23 cellular contexts compared by ENCODE assay signal in the genomic region with DNA sequence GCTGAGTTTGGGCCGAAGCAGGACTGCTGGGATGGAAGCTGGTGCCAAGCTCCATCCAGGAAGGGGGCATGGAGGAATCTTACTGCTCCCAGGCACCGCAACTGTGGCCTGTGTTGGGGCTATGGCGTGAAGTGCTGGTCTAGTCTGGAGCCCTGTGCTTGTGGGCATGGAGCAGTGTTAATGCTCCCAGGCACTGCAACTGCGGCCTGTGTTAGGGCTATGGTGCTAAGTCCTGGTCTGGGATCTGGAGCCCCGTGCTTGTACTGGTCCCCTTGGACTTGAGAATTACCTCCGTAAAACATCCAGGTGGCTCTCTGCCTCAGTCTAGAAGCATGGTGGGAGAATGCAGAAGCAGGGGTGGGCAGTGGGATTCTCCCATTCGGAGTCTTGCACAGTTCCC.
DNase-seq lines count a peak whose midpoint lies in the region; ATAC-seq, FAIRE-seq and TF ChIP-seq lines count a peak whose summit lies in the region.
"Had no signal": no experiment of that assay in that cellular context is flagged by ENCODE, and none has a peak within 500 bp of the region (broad histone marks: within the 10 kb centered on the region; RNA-seq: fewer than 3 reads in every experiment).

No MANE protein-coding gene starts in this region.

- no peaks in the 10 kb centered on the region for H3K9me3 ChIP-seq in H1 (ENCODE audit: insufficient read depth in 2 of 2, low read depth in 1 of 2, low read length in 1 of 2)
- H3K9me3 ChIP-seq in lower lobe of right lung, result no peaks in the 10 kb centered on the region
- H3K9me3 ChIP-seq in upper lobe of right lung, result no peaks in the 10 kb centered on the region
- H3K9me3 ChIP-seq in osteoblast (ENCODE audit: low read depth, low read length), result no peaks in the 10 kb centered on the region
- H3K9me3 ChIP-seq: A549 had no signal

- H3K27me3 ChIP-seq in H1 (replicated peaks in 1 of 4; ENCODE audit: control insufficient read depth in 3 of 4, extremely low read depth in 1 of 4, insufficient read depth in 3 of 4, low read length in 3 of 4) (no peaks in the 10 kb centered on the region), lower lobe of right lung (ENCODE audit: low read depth) (no peaks in the 10 kb centered on the region), upper lobe of right lung (no peaks in the 10 kb centered on the region), osteoblast (ENCODE audit: insufficient read depth, low read length) (no peaks in the 10 kb centered on the region)
- H3K27me3 ChIP-seq: BLaER1 treated with 17β-estradiol and CSF1 and Interleukin-3, amounts not matched to agents 10 nM and 100 nM had no signal

- no peak for FAIRE-seq in H1 (lab: Jason Lieb, UNC)
- FAIRE-seq: A549, GM12878, GM12892, GM18507 had no signal

- POLR2A ChIA-PET in H1 (lab: Charles Lee; ENCODE audit: partially characterized antibody), result no interaction called here

- no peaks in the 10 kb centered on the region for H3K23me2 ChIP-seq in H1 (ENCODE audit: low read depth, low read length)

- H4K20me1 ChIP-seq in H1 (replicated peaks in 1 of 2; ENCODE audit: control insufficient read depth in 1 of 2, insufficient read depth in 2 of 2, low read length in 2 of 2) (no peaks in the 10 kb centered on the region), osteoblast (ENCODE audit: insufficient read depth, low read length) (no peaks in the 10 kb centered on the region)
- H4K20me1 ChIP-seq: BLaER1 treated with 17β-estradiol and CSF1 and Interleukin-3, amounts not matched to agents 10 nM and 100 nM had no signal

- H3K36me3 ChIP-seq in H1 (ENCODE audit: control insufficient read depth in 2 of 4, insufficient read depth in 4 of 4, low read length in 3 of 4), result no peaks in the 10 kb centered on the region
- no peaks in the 10 kb centered on the region for H3K36me3 ChIP-seq in lower lobe of right lung
- H3K36me3 ChIP-seq in upper lobe of right lung, result no peaks in the 10 kb centered on the region
- H3K36me3 ChIP-seq in osteoblast (ENCODE audit: insufficient read depth, low read length), result no peaks in the 10 kb centered on the region
- H3K36me3 ChIP-seq: BLaER1 treated with 17β-estradiol and CSF1 and Interleukin-3, amounts not matched to agents 10 nM and 100 nM had no signal

- 0 out of 2 replicates have a peak overlapping the region, but pooled peaks have one; percentile 46 for H2BK15ac ChIP-seq in H1 (ENCODE audit: low read length)

- no peak overlapping the region for H3K4me3 ChIP-seq in H1 (ENCODE audit: extremely low read depth in 1 of 4, insufficient read depth in 2 of 4, low read depth in 3 of 4, low read length in 4 of 4)
- no peak overlapping the region for H3K4me3 ChIP-seq in lower lobe of right lung
- no peak overlapping the region for H3K4me3 ChIP-seq in upper lobe of right lung
- H3K4me3 ChIP-seq in osteoblast (ENCODE audit: insufficient read depth, low read length), result no peak overlapping the region
- H3K4me3 ChIP-seq: A549; BLaER1 treated with 17β-estradiol and CSF1 and Interleukin-3, amounts not matched to agents 10 nM and 100 nM; GM12878 had no signal

- no peak overlapping the region for H3K4ac ChIP-seq in H1 (replicated peaks; ENCODE audit: insufficient read length, low read depth, low read length)

- H3K18ac ChIP-seq in H1 (ENCODE audit: extremely low read depth, low read length), result no peak overlapping the region

- no peak overlapping the region for H2BK20ac ChIP-seq in H1 (ENCODE audit: low read length)

- H2BK120ac ChIP-seq in H1 (replicated peaks; ENCODE audit: low read depth, low read length), result no peak overlapping the region

- no peak overlapping the region for H2BK5ac ChIP-seq in H1 (ENCODE audit: low read depth, low read length)

- no peak overlapping the region for H2BK12ac ChIP-seq in H1 (ENCODE audit: low read depth, low read length)

- CTCF ChIA-PET in H1 (lab: Charles Lee; ENCODE audit: partially characterized antibody), result interaction anchor here (0.8 to 1.0 kb wide), 3 partner anchors 9 to 235 kb away, joined by 3 to 4 read pairs (median 3); no protein-coding TSS in a partner anchor

- no peaks in the 10 kb centered on the region for H3K79me1 ChIP-seq in H1 (ENCODE audit: low read depth, low read length)

- no peak for TF ChIP-seq RAD21 in H1 (IDR thresholded peaks at IDR 0.05 in 1 of 2, conservative IDR thresholded peaks at IDR 0.05 in 1 of 2; ENCODE audit: low read depth in 2 of 2, low read length in 2 of 2)

- H2AFZ ChIP-seq in H1 (ENCODE audit: low read length), result 0 out of 2 replicates have a peak overlapping the region, but pooled peaks have one; percentile 12
- H2AFZ ChIP-seq in osteoblast (ENCODE audit: low read length), result no peak overlapping the region

- no peak for TF ChIP-seq POLR2A in H1 (IDR thresholded peaks at IDR 0.05; ENCODE audit: control extremely low read depth in 1 of 2, low read depth in 2 of 2, low read length in 2 of 2)

- H4K5ac ChIP-seq in H1 (ENCODE audit: insufficient read length, low read depth, low read length), result no peak overlapping the region

- no peak overlapping the region for H4K91ac ChIP-seq in H1 (replicated peaks; ENCODE audit: insufficient read length, low read length)

- 91% methylated on average over 7 of the region's 7 CpGs; no CpG with 5 or more reads in 1 of the 2 experiments for WGBS in H1 (ENCODE audit: extremely low coverage in 1 of 2, insufficient coverage in 1 of 2, insufficient read length in 1 of 2, insufficient replicate concordance in 2 of 2, low coverage in 1 of 2, low lambda C conversion rate in 2 of 2, missing lambda C conversion rate in 1 of 2), 2 experiments

- no peak overlapping the region for H3K23ac ChIP-seq in H1 (ENCODE audit: insufficient read length)

- DNase-seq in H1 (ENCODE audit: low read depth in 1 of 2, low spot score in 2 of 2), result no peak
- DNase-seq in lower lobe of right lung, result no peak
- no peak for DNase-seq in upper lobe of right lung
- DNase-seq in NCI-H345 treated with DMSO at 0.1 percent for 48 hours (lab: John Stamatoyannopoulos, UW; ENCODE audit: unreplicated experiment), result no peak
- DNase-seq in hepatic stellate cell (ENCODE audit: low spot score), result no peak
- no peak for DNase-seq in osteoblast (ENCODE audit: insufficient read length, low spot score, missing footprints)
- DNase-seq: AML-193; CD4-positive, alpha-beta T cell; CD8-positive, alpha-beta T cell; DMS 273 treated with DMSO at 0.1 percent for 48 hours; DMS153; DMS53; DMS79; DND-41; EL; GDM1 had no signal

- no peak overlapping the region for H3K27ac ChIP-seq in H1 (ENCODE audit: low read depth, low read length)
- H3K27ac ChIP-seq in lower lobe of right lung, result no peak overlapping the region
- H3K27ac ChIP-seq in upper lobe of right lung, result no peak overlapping the region
- no peak overlapping the region for H3K27ac ChIP-seq in osteoblast (ENCODE audit: low read depth, low read length)
- H3K27ac ChIP-seq: 22Rv1; A549; BLaER1 treated with 17β-estradiol and CSF1 and Interleukin-3, amounts not matched to agents 10 nM and 100 nM; C4-2B had no signal

- no peak for TF ChIP-seq EP300 in H1 (IDR thresholded peaks at IDR 0.05; ENCODE audit: borderline replicate concordance in 1 of 2, low read depth in 2 of 2, low read length in 2 of 2)

- H3K79me2 ChIP-seq in H1 (ENCODE audit: control insufficient read depth in 1 of 2, insufficient read depth in 2 of 2, low read length in 2 of 2) (no peaks in the 10 kb centered on the region), osteoblast (ENCODE audit: insufficient read depth, low read length) (no peaks in the 10 kb centered on the region)

- H3K56ac ChIP-seq in H1 (replicated peaks; ENCODE audit: insufficient read length, low read depth, low read length), result no peak overlapping the region

- no peak overlapping the region for H3K4me2 ChIP-seq in H1 (ENCODE audit: insufficient read depth in 1 of 2, low read depth in 2 of 2, low read length in 2 of 2)
- H3K4me2 ChIP-seq in osteoblast (ENCODE audit: insufficient read depth, low read length), result no peak overlapping the region
- H3K4me2 ChIP-seq: A549; BLaER1 treated with 17β-estradiol and CSF1 and Interleukin-3, amounts not matched to agents 10 nM and 100 nM had no signal

- intact Hi-C loops in lower lobe of right lung (cut with DNase I) (no loop called here), upper lobe of right lung (cut with DNase I) (no loop called here)

- H3K14ac ChIP-seq in H1 (ENCODE audit: insufficient read length), result no peak overlapping the region

- ATAC-seq in lower lobe of right lung, result peak; percentile 24 to 25
- peak; percentile 41 for ATAC-seq in upper lobe of right lung
- ATAC-seq: A549; CD8-positive, alpha-beta T cell; GM12878 had no signal

- no peak overlapping the region; the same call in 1 of the 2 replicates for H4K8ac ChIP-seq in H1 (ENCODE audit: extremely low read depth, insufficient read depth, low read length)

- no peak overlapping the region for H3K9ac ChIP-seq in H1 (replicated peaks in 1 of 4; ENCODE audit: extremely low read depth in 1 of 4, low read depth in 3 of 4, low read length in 3 of 4)
- H3K9ac ChIP-seq: BLaER1 treated with 17β-estradiol and CSF1 and Interleukin-3, amounts not matched to agents 10 nM and 100 nM had no signal

- no peaks in the 10 kb centered on the region for H3K4me1 ChIP-seq in H1 (replicated peaks in 1 of 4; ENCODE audit: control insufficient read depth in 3 of 4, insufficient read depth in 4 of 4, low read length in 3 of 4)
- H3K4me1 ChIP-seq in lower lobe of right lung, result no peaks in the 10 kb centered on the region
- no peaks in the 10 kb centered on the region for H3K4me1 ChIP-seq in upper lobe of right lung
- no peaks in the 10 kb centered on the region for H3K4me1 ChIP-seq in osteoblast (ENCODE audit: insufficient read depth, low read length)
- H3K4me1 ChIP-seq: A549 had no signal

- H2AK5ac ChIP-seq in H1 (ENCODE audit: low read depth, low read length), result no peak overlapping the region

- TF ChIP-seq CTCF in H1 (IDR thresholded peaks at IDR 0.05; ENCODE audit: control extremely low read depth in 1 of 3, insufficient read depth in 1 of 3, low read depth in 1 of 3, low read length in 3 of 3) (no peak), lower lobe of right lung (IDR thresholded peaks at IDR 0.05) (no peak), upper lobe of right lung (IDR thresholded peaks at IDR 0.05) (no peak), osteoblast (IDR thresholded peaks at IDR 0.05; ENCODE audit: extremely low read depth, low read depth, low read length) (no peak)

TF ChIP-seq in H1, 55 proteins besides CTCF, POLR2A, EP300 and RAD21 (continues in another document):
- TF ChIP-seq SIX5 (IDR thresholded peaks at IDR 0.05; ENCODE audit: low read depth, low read length), result no peak
- TF ChIP-seq KDM5A (IDR thresholded peaks at IDR 0.05; ENCODE audit: low read length), result no peak
- no peak for TF ChIP-seq E2F6 (IDR thresholded peaks at IDR 0.05)
- TF ChIP-seq, protein P1, sequence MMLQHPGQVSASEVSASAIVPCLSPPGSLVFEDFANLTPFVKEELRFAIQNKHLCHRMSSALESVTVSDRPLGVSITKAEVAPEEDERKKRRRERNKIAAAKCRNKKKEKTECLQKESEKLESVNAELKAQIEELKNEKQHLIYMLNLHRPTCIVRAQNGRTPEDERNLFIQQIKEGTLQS (IDR thresholded peaks at IDR 0.05; ENCODE audit: insufficient read depth, low read depth, low read length), result no peak
